In genomic region chr20:59010321-59010994, GRCh38 we compare ENCODE assay signal across 14 cellular contexts. TPM values are rescaled to one million over a fixed set of nuclear protein-coding genes. Genes with fewer than 3 reads are reported as not detected.
DNase-seq lines count a peak whose midpoint lies in the region; ATAC-seq, FAIRE-seq and TF ChIP-seq lines count a peak whose summit lies in the region.
"Had no signal": no experiment of that assay in that cellular context is flagged by ENCODE, and none has a peak within 500 bp of the region (broad histone marks: within the 10 kb centered on the region; RNA-seq: fewer than 3 reads in every experiment).

No MANE protein-coding gene starts in this region.

- no peaks in the 10 kb centered on the region for H3K36me3 ChIP-seq in right atrium auricular region
- no peaks in the 10 kb centered on the region for H3K36me3 ChIP-seq in CD4-positive, alpha-beta memory T cell (ENCODE audit: insufficient read depth, low read length)

- H3K4me1 ChIP-seq in right atrium auricular region = peaks cover 0 to 69% of the 10 kb centered on the region in 2 donors
- H3K4me1 ChIP-seq in CD4-positive, alpha-beta memory T cell (ENCODE audit: insufficient read depth, low read length) = peaks cover 40% of the 10 kb centered on the region

- POLR2A ChIA-PET in CD4-positive, alpha-beta memory T cell (lab: Charles Lee; ENCODE audit: partially characterized antibody) = interaction anchor here (1.7 to 1.8 kb wide), 2 partner anchors 19 to 22 kb away, joined by 3 to 6 read pairs; partner anchors contain the start of gene ATP5F1E

- H3K4me3 Mint-ChIP-seq in chondrocyte (ENCODE audit: unreplicated experiment) = no peak overlapping the region
- no peak overlapping the region for H3K4me3 Mint-ChIP-seq in mesothelial cell of epicardium
- no peak overlapping the region for H3K4me3 Mint-ChIP-seq in CD4-positive, alpha-beta memory T cell
- H3K4me3 Mint-ChIP-seq: activated B cell treated with CpG ODN at 0.5 μM for 24 hours, memory B cell had no signal

- peak overlapping the region; percentile 20 to 41 for H3K27ac ChIP-seq in right atrium auricular region
- H3K27ac ChIP-seq in caudate nucleus (ENCODE audit: low read depth, low read length) = no peak overlapping the region
- H3K27ac ChIP-seq in CD4-positive, alpha-beta memory T cell (ENCODE audit: low read depth, low read length) = no peak overlapping the region

- no peak for ATAC-seq in Right ventricle myocardium superior (ENCODE audit: poor library complexity)
- ATAC-seq in HG02642 (IDR thresholded peaks at IDR 0.05; ENCODE audit: poor library complexity, unreplicated experiment) = no peak
- ATAC-seq: activated naive CD4-positive, alpha-beta T cell treated with anti-CD3 and anti-CD28 coated beads, Interleukin-2, amount 50 U/mL, for 72 hours had no signal

- intact Hi-C loops in Right ventricle myocardium superior (cut with DNase I) = no loop called here
- intact Hi-C loops in CD4-positive, alpha-beta memory T cell (cut with micrococcal nuclease) = no loop called here

- CTCF ChIA-PET in CD4-positive, alpha-beta memory T cell (lab: Charles Lee; ENCODE audit: partially characterized antibody) = no interaction called here

- no peak overlapping the region for H3K4me3 ChIP-seq in right atrium auricular region
- no peak overlapping the region for H3K4me3 ChIP-seq in CD4-positive, alpha-beta memory T cell (ENCODE audit: low read length in 2 of 2)

- DNase-seq in right atrium auricular region (ENCODE audit: low spot score) = peak; percentile 52
- DNase-seq in Right ventricle myocardium superior = no peak
- no peak for DNase-seq in chondrocyte (ENCODE audit: low spot score)
- peak in 1 of 2 experiments; percentile 29 for DNase-seq in mesothelial cell of epicardium (ENCODE audit: low spot score in 2 of 2, unreplicated experiment in 2 of 2)
- DNase-seq in urothelium cell line (ENCODE audit: low spot score) = peak; percentile 50
- no peak for DNase-seq in caudate nucleus (lab: John Stamatoyannopoulos, UW)
- no peak for DNase-seq in CD4-positive, alpha-beta memory T cell
- DNase-seq: activated B cell treated with CpG ODN at 0.5 μM for 24 hours, MM.1S had no signal

- H3K9me3 Mint-ChIP-seq in chondrocyte (ENCODE audit: low read depth) (no peaks in the 10 kb centered on the region), mesothelial cell of epicardium (no peaks in the 10 kb centered on the region)
- no peaks in the 10 kb centered on the region for H3K9me3 Mint-ChIP-seq in CD4-positive, alpha-beta memory T cell
- H3K9me3 Mint-ChIP-seq: activated B cell treated with CpG ODN at 0.5 μM for 24 hours; activated naive CD4-positive, alpha-beta T cell treated with anti-CD3 and anti-CD28 coated beads, Interleukin-2, amount 50 U/mL, for 72 hours; memory B cell had no signal

- H3K27ac Mint-ChIP-seq in chondrocyte (ENCODE audit: unreplicated experiment) (peak overlapping the region; percentile 96), mesothelial cell of epicardium (peak overlapping the region; percentile 77)
- peak overlapping the region in 1 of 7 donors; percentile 11 for H3K27ac Mint-ChIP-seq in CD4-positive, alpha-beta memory T cell
- H3K27ac Mint-ChIP-seq: activated naive CD4-positive, alpha-beta T cell treated with anti-CD3 and anti-CD28 coated beads, Interleukin-2, amount 50 U/mL, for 72 hours; memory B cell had no signal

- FAIRE-seq in urothelium cell line (lab: Jason Lieb, UNC) = no peak

- peaks cover 55% of the 10 kb centered on the region for H3K4me1 Mint-ChIP-seq in chondrocyte (ENCODE audit: low read depth)
- peaks cover 31% of the 10 kb centered on the region for H3K4me1 Mint-ChIP-seq in mesothelial cell of epicardium
- peaks cover 22 to 44% (median 29%) of the 10 kb centered on the region in 4 donors for H3K4me1 Mint-ChIP-seq in CD4-positive, alpha-beta memory T cell

- H3K27me3 Mint-ChIP-seq in chondrocyte (ENCODE audit: low read depth) (no peaks in the 10 kb centered on the region), mesothelial cell of epicardium (ENCODE audit: low read depth) (no peaks in the 10 kb centered on the region)
- H3K27me3 Mint-ChIP-seq in CD4-positive, alpha-beta memory T cell = no peaks in the 10 kb centered on the region
- H3K27me3 Mint-ChIP-seq: activated B cell treated with CpG ODN at 0.5 μM for 24 hours, B cell, memory B cell had no signal

- no peaks in the 10 kb centered on the region for H3K27me3 ChIP-seq in right atrium auricular region
- H3K27me3 ChIP-seq in CD4-positive, alpha-beta memory T cell (ENCODE audit: insufficient read depth, low read length) = no peaks in the 10 kb centered on the region

- H3K9me3 ChIP-seq in right atrium auricular region = no peaks in the 10 kb centered on the region
- no peaks in the 10 kb centered on the region for H3K9me3 ChIP-seq in CD4-positive, alpha-beta memory T cell (ENCODE audit: control insufficient read depth in 1 of 2, low read length in 2 of 2)

- TF ChIP-seq CTCF in right atrium auricular region (IDR thresholded peaks at IDR 0.05) (no peak), chondrocyte (IDR thresholded peaks at IDR 0.05) (no peak), mesothelial cell of epicardium (IDR thresholded peaks at IDR 0.05; ENCODE audit: unreplicated experiment) (no peak)

- H3K36me3 Mint-ChIP-seq in chondrocyte (ENCODE audit: low read depth) (no peaks in the 10 kb centered on the region), mesothelial cell of epicardium (no peaks in the 10 kb centered on the region)
- no peaks in the 10 kb centered on the region for H3K36me3 Mint-ChIP-seq in CD4-positive, alpha-beta memory T cell
- H3K36me3 Mint-ChIP-seq: activated naive CD4-positive, alpha-beta T cell treated with anti-CD3 and anti-CD28 coated beads, Interleukin-2, amount 50 U/mL, for 72 hours had no signal

RNA-seq across cellular contexts. Expression of gene CTSZ, which starts 3.4 kb away (rescaled TPM):
- total RNA-seq in right atrium auricular region (100 to 1,000 TPM; 117 to 152 TPM), Right ventricle myocardium superior (133 TPM), chondrocyte (19.5 to 101 TPM (median 99.4 TPM) in 3 replicates), mesothelial cell of epicardium (65.3 to 67.7 TPM (median 65.3 TPM) in 3 replicates)
- total RNA-seq in CD4-positive, alpha-beta memory T cell = 10 to 100 TPM; 34.8 to 37.3 TPM
- polyA plus RNA-seq in CD4-positive, alpha-beta memory T cell = 1 to 10 TPM in 1 of 2 donors, under 1 TPM in 1; 0.76 to 3.4 TPM

RNA-seq across cellular contexts. Expression of gene TUBB1, which starts 8.8 kb away (rescaled TPM):
- under 1 TPM; 0.19 to 0.35 TPM for total RNA-seq in right atrium auricular region
- 0.22 TPM for total RNA-seq in Right ventricle myocardium superior
- total RNA-seq in chondrocyte = 0.15 TPM in 1 of 3 replicates, not detected in the others
- total RNA-seq in mesothelial cell of epicardium = not detected in 3 replicates
- not detected for total RNA-seq in CD4-positive, alpha-beta memory T cell
- polyA plus RNA-seq in CD4-positive, alpha-beta memory T cell = not detected
- total RNA-seq: epithelial cell of proximal tubule had no signal

RNA-seq across cellular contexts. Expression of gene ATP5F1E, which starts 21.7 kb away (rescaled TPM):
- total RNA-seq in right atrium auricular region (10 to 100 TPM; 41.3 to 42.0 TPM), Right ventricle myocardium superior (143 TPM), chondrocyte (67.5 to 76.2 TPM (median 67.7 TPM) in 3 replicates), mesothelial cell of epicardium (46.7 to 52.7 TPM (median 47.8 TPM) in 3 replicates)
- total RNA-seq in CD4-positive, alpha-beta memory T cell = 10 to 100 TPM; 77.2 to 84.5 TPM
- 100 to 1,000 TPM in 1 of 2 donors, 10 to 100 TPM in 1; 76.9 to 102 TPM for polyA plus RNA-seq in CD4-positive, alpha-beta memory T cell

RNA-seq across cellular contexts. Expression of gene NELFCD, which starts 29.4 kb away (rescaled TPM):
- total RNA-seq in right atrium auricular region = 10 to 100 TPM; 24.5 to 27.5 TPM
- 29.0 TPM for total RNA-seq in Right ventricle myocardium superior
- 37.6 to 53.1 TPM (median 37.6 TPM) in 3 replicates for total RNA-seq in chondrocyte
- total RNA-seq in mesothelial cell of epicardium = 106 to 112 TPM (median 108 TPM) in 3 replicates
- total RNA-seq in CD4-positive, alpha-beta memory T cell = 10 to 100 TPM; 77.6 to 93.3 TPM
- polyA plus RNA-seq in CD4-positive, alpha-beta memory T cell = 10 to 100 TPM; 72.6 to 88.0 TPM

RNA-seq across cellular contexts. Expression of gene PRELID3B, which starts 32.1 kb away (rescaled TPM):
- total RNA-seq in right atrium auricular region (10 to 100 TPM; 34.6 to 35.2 TPM), Right ventricle myocardium superior (37.6 TPM), chondrocyte (38.0 to 44.4 TPM (median 41.1 TPM) in 3 replicates), mesothelial cell of epicardium (44.9 to 45.5 TPM (median 45.2 TPM) in 3 replicates)
- 10 to 100 TPM; 47.0 to 53.5 TPM for total RNA-seq in CD4-positive, alpha-beta memory T cell
- polyA plus RNA-seq in CD4-positive, alpha-beta memory T cell = 10 to 100 TPM; 35.7 to 54.7 TPM

Comparison
In these comparisons a context has a peak if more than half of its experiments do, and no peak if none do; other contexts are left out.
1. DNase-seq: peak in right atrium auricular region (single experiment) and urothelium cell line (single experiment); none in Right ventricle myocardium superior (single experiment), chondrocyte (single experiment), caudate nucleus (0 of 61) and CD4-positive, alpha-beta memory T cell (0 of 5).
2. H3K27ac ChIP-seq: peak in right atrium auricular region (2 of 2); none in caudate nucleus (single experiment) and CD4-positive, alpha-beta memory T cell (single experiment).